8 cellular contexts compared by ENCODE assay signal in the genomic region with DNA sequence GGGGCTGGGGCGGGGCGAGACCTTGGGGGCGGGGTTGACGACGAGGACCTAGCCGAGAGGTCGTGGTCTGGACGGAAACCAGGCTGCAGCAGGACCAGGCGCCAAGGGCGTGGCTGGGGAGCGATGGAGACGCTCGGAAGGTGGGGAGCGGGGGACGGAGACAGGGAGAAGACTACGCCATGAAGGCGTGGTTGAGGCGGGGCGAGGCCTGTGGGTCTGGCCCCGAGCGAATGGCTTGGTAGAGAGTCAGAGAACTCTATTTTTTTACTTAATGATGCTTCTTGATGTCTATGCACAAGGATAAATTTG. TPM values are rescaled to one million over a fixed set of nuclear protein-coding genes. Genes with fewer than 3 reads are reported as not detected.
DNase-seq lines count a peak whose midpoint lies in the region; ATAC-seq and TF ChIP-seq lines count a peak whose summit lies in the region.

No MANE protein-coding gene starts in this region.

- H3K4me3 ChIP-seq in SU-DHL-6 (ENCODE audit: insufficient read depth, low read length, poor library complexity, severe bottlenecking) (peak overlapping the region; percentile 54), fibroblast of villous mesenchyme (ENCODE audit: low read depth, low read length) (peak overlapping the region; percentile 21)

- H3K4me3 Mint-ChIP-seq in stimulated activated memory B cell treated with anti-CD40 and anti-IgM and Interleukin-4, amounts not matched to agents 10 μg/mL and 1 μg/mL and 100 μg/mL, for 72 hours, result peak overlapping the region; percentile 86

- H3K9ac ChIP-seq in SU-DHL-6 (ENCODE audit: low read length), result peak overlapping the region; percentile 43

- peaks cover 8% of the 10 kb centered on the region; the same call in 1 of the 2 replicates for H3K9me3 ChIP-seq in SU-DHL-6 (ENCODE audit: insufficient read depth, low read length)

- peak overlapping the region; percentile 82 for H3K27ac Mint-ChIP-seq in stimulated activated memory B cell treated with anti-CD40 and anti-IgM and Interleukin-4, amounts not matched to agents 10 μg/mL and 1 μg/mL and 100 μg/mL, for 72 hours

- no peak for ATAC-seq in stimulated activated memory B cell treated with anti-CD40 and anti-IgM and Interleukin-4, amounts not matched to agents 10 μg/mL and 1 μg/mL and 100 μg/mL, for 72 hours
- no peak for ATAC-seq in HG03025 (IDR thresholded peaks at IDR 0.05; ENCODE audit: low FRiP score, unreplicated experiment)

- no peaks in the 10 kb centered on the region for H3K9me3 Mint-ChIP-seq in stimulated activated memory B cell treated with anti-CD40 and anti-IgM and Interleukin-4, amounts not matched to agents 10 μg/mL and 1 μg/mL and 100 μg/mL, for 72 hours

- no peaks in the 10 kb centered on the region for H3K27me3 ChIP-seq in SU-DHL-6 (ENCODE audit: low read length)

- H4K20me1 ChIP-seq in SU-DHL-6 (ENCODE audit: low read depth, low read length), result no peaks in the 10 kb centered on the region

- H3K79me2 ChIP-seq in SU-DHL-6 (ENCODE audit: insufficient read depth, low read length), result peaks cover 35% of the 10 kb centered on the region

- no peaks in the 10 kb centered on the region for H3K9me2 ChIP-seq in SU-DHL-6 (replicated peaks; ENCODE audit: insufficient read depth, low read length)

- peaks cover 15% of the 10 kb centered on the region; the same call in 1 of the 2 replicates for H3K36me3 ChIP-seq in SU-DHL-6 (ENCODE audit: low read length)

- peaks cover 26% of the 10 kb centered on the region for H3K36me3 Mint-ChIP-seq in stimulated activated memory B cell treated with anti-CD40 and anti-IgM and Interleukin-4, amounts not matched to agents 10 μg/mL and 1 μg/mL and 100 μg/mL, for 72 hours

- H3K4me1 Mint-ChIP-seq in stimulated activated memory B cell treated with anti-CD40 and anti-IgM and Interleukin-4, amounts not matched to agents 10 μg/mL and 1 μg/mL and 100 μg/mL, for 72 hours, result peaks cover 13% of the 10 kb centered on the region

- H3K27me3 Mint-ChIP-seq in stimulated activated memory B cell treated with anti-CD40 and anti-IgM and Interleukin-4, amounts not matched to agents 10 μg/mL and 1 μg/mL and 100 μg/mL, for 72 hours, result no peaks in the 10 kb centered on the region

- no peaks in the 10 kb centered on the region; the same call in 1 of the 2 replicates for H3F3A ChIP-seq in SU-DHL-6 (ENCODE audit: insufficient read depth)

- H3K27ac ChIP-seq in SU-DHL-6 (ENCODE audit: low read depth, low read length), result peak overlapping the region; percentile 42; the same call in 1 of the 2 replicates

- H2AFZ ChIP-seq in SU-DHL-6 (ENCODE audit: low read depth, low read length, severe bottlenecking), result peak overlapping the region; percentile 31

- H3K4me2 ChIP-seq in SU-DHL-6 (ENCODE audit: low read depth, low read length, poor library complexity, severe bottlenecking), result peak overlapping the region; percentile 85

- DNase-seq in NCI-H187 treated with DMSO at 0.1 percent for 48 hours (lab: John Stamatoyannopoulos, UW) (peak; percentile 80), NCI-H187 (lab: John Stamatoyannopoulos, UW) (no peak), fibroblast of villous mesenchyme (ENCODE audit: low read depth) (no peak), LoVo (ENCODE audit: low spot score) (no peak)
- no peak for DNase-seq in stimulated activated CD4-positive, alpha-beta T cell treated with anti-CD3 and anti-CD28 coated beads, Interleukin-2, amount 100 ng/mL, for 24 hours

- TF ChIP-seq CTCF in SU-DHL-6 (IDR thresholded peaks at IDR 0.05; ENCODE audit: insufficient read depth, low read length, poor library complexity, severe bottlenecking) (no peak), fibroblast of villous mesenchyme (IDR thresholded peaks at IDR 0.05; ENCODE audit: insufficient read depth, low read depth, low read length) (no peak)

RNA-seq across cellular contexts. Expression of a gene that starts 0.7 kb away (rescaled TPM):
- total RNA-seq in fibroblast of villous mesenchyme, result 21.6 and 26.7 TPM in 2 replicates

RNA-seq across cellular contexts. Expression of a gene that starts 8.2 kb away (rescaled TPM):
- 126 and 197 TPM in 2 replicates for total RNA-seq in fibroblast of villous mesenchyme

RNA-seq across cellular contexts. Expression of a gene that starts 15.6 kb away (rescaled TPM):
- 76.0 and 87.9 TPM in 2 replicates for total RNA-seq in fibroblast of villous mesenchyme

RNA-seq across cellular contexts. Expression of a gene that starts 51.0 kb away (rescaled TPM):
- total RNA-seq in fibroblast of villous mesenchyme, result 7.7 and 10.8 TPM in 2 replicates
